Comparison of ENCODE assay signal across 12 cellular contexts in the genomic region with DNA sequence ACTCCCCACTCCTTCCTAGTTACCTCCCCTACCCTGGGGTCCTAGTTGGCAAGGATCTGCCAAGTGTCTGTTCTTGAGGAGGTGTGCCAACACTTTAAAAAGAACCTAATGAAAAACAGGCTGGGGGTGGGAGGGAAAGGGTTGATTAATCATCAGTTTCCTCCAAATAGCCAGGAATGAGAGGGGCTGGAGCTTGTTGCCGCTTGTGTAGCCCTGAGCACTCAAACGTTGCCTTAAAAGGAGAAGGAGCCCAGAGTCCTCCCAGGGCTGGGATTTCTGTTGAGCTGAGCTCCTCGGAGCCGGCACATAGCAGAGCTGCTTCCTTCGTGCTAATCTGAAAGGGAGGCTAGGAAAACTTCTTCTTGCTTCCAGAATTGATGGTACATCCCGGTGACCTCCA. TPM values are rescaled to one million over a fixed set of nuclear protein-coding genes. Genes with fewer than 3 reads are reported as not detected.
A peak's percentile ranks its signal among the peaks of the same experiment; 100 is the strongest.
DNase-seq lines count a peak whose midpoint lies in the region; ATAC-seq, FAIRE-seq and TF ChIP-seq lines count a peak whose summit lies in the region.
"Had no signal": no experiment of that assay in that cellular context is flagged by ENCODE, and none has a peak within 500 bp of the region (broad histone marks: within the 10 kb centered on the region; RNA-seq: fewer than 3 reads in every experiment).

No MANE protein-coding gene starts in this region.

- peaks cover 8% of the 10 kb centered on the region for H3K36me3 Mint-ChIP-seq in nephron (ENCODE audit: low read depth)
- H3K36me3 Mint-ChIP-seq in activated T-helper 17 cell treated with anti-CD3 and anti-CD28 coated beads, Interleukin-2, amount 50 U/mL, for 72 hours (ENCODE audit: low read depth) = no peaks in the 10 kb centered on the region

- H3K9me3 Mint-ChIP-seq in nephron = no peaks in the 10 kb centered on the region
- H3K9me3 Mint-ChIP-seq in activated T-helper 17 cell treated with anti-CD3 and anti-CD28 coated beads, Interleukin-2, amount 50 U/mL, for 72 hours = no peaks in the 10 kb centered on the region

- H3K27ac ChIP-seq in aorta (ENCODE audit: low read depth in 1 of 2, low read length in 2 of 2) = peak overlapping the region; percentile 98 to 100
- H3K27ac ChIP-seq: 22Rv1 had no signal

- H3K4me3 Mint-ChIP-seq in nephron = no peak overlapping the region
- H3K4me3 Mint-ChIP-seq in activated T-helper 17 cell treated with anti-CD3 and anti-CD28 coated beads, Interleukin-2, amount 50 U/mL, for 72 hours = no peak overlapping the region

- FAIRE-seq in HTR-8/SVneo (lab: Jason Lieb, UNC) = no peak

- H3K4me3 ChIP-seq in aorta (ENCODE audit: low read length in 2 of 2) = no peak overlapping the region

- no peaks in the 10 kb centered on the region for H3K9me3 ChIP-seq in aorta (ENCODE audit: control insufficient read depth, low read length)

- peaks cover 0 to 10% of the 10 kb centered on the region in 2 donors for H3K36me3 ChIP-seq in aorta (ENCODE audit: control insufficient read depth in 1 of 2, insufficient read depth in 2 of 2, low read length in 1 of 2)

- peaks cover 6 to 7% of the 10 kb centered on the region in 2 donors for H3K4me1 ChIP-seq in aorta (ENCODE audit: control insufficient read depth in 1 of 2, insufficient read depth in 2 of 2, low read length in 2 of 2)

- no peaks in the 10 kb centered on the region for H3K27me3 ChIP-seq in aorta (ENCODE audit: control insufficient read depth in 1 of 2, insufficient read depth in 2 of 2, low read length in 1 of 2)

- TF ChIP-seq CTCF in nephron (IDR thresholded peaks at IDR 0.05; ENCODE audit: unreplicated experiment in 3 of 3) = no peak

- WGBS in aorta, 2 donors = 0 to 3% methylated on average over 6 of the region's 6 CpGs

- DNase-seq in Right ventricle myocardium inferior (ENCODE audit: missing footprints) (no peak), cardiac septum (ENCODE audit: low spot score) (no peak), fibroblast of the conjunctiva (ENCODE audit: low read depth) (peak; percentile 92), aorta (peak; percentile 84 to 86), HTR-8/SVneo (ENCODE audit: insufficient read length, low spot score) (no peak)
- DNase-seq: activated CD4-positive, alpha-beta T cell treated with anti-CD3 and anti-CD28 coated beads, Interleukin-2, amount 50 U/mL, for 48 hours; effector CD4-positive, alpha-beta T cell; substantia nigra had no signal

- peaks cover 10% of the 10 kb centered on the region for H3K27me3 Mint-ChIP-seq in nephron (ENCODE audit: low read depth)
- H3K27me3 Mint-ChIP-seq in activated T-helper 17 cell treated with anti-CD3 and anti-CD28 coated beads, Interleukin-2, amount 50 U/mL, for 72 hours = peaks cover 7% of the 10 kb centered on the region

- peaks cover 32% of the 10 kb centered on the region for H3K4me1 Mint-ChIP-seq in nephron
- no peaks in the 10 kb centered on the region for H3K4me1 Mint-ChIP-seq in activated T-helper 17 cell treated with anti-CD3 and anti-CD28 coated beads, Interleukin-2, amount 50 U/mL, for 72 hours

- ATAC-seq in Right ventricle myocardium inferior (peak; percentile 61), aorta (ENCODE audit: low FRiP score) (peak; percentile 83), HG02798 (IDR thresholded peaks at IDR 0.05; ENCODE audit: poor library complexity, unreplicated experiment) (no peak)
- no peak for ATAC-seq in activated T-helper 17 cell treated with anti-CD3 and anti-CD28 coated beads, Interleukin-2, amount 50 U/mL, for 72 hours (replicated peaks)

- intact Hi-C loops in Right ventricle myocardium inferior (cut with DNase I) = no loop called here
- intact Hi-C loops in cardiac septum (cut with DNase I) = no loop called here
- intact Hi-C loops in aorta (cut with DNase I) = loop anchor here in 1 of 2 donors (2.0 kb wide), 1 partner anchor 42 kb away; a partner anchor contains a TSS

- H3K27ac Mint-ChIP-seq in nephron = peak overlapping the region; percentile 72 to 96 (median 96)
- no peak overlapping the region for H3K27ac Mint-ChIP-seq in activated T-helper 17 cell treated with anti-CD3 and anti-CD28 coated beads, Interleukin-2, amount 50 U/mL, for 72 hours

RNA-seq across cellular contexts. Expression of a gene that starts 15.9 kb away (rescaled TPM):
- total RNA-seq in Right ventricle myocardium inferior (159 TPM), cardiac septum (123 TPM), aorta (10 to 100 TPM; 30.6 to 39.9 TPM)
- 10 to 100 TPM; 76.1 to 93.1 TPM for polyA plus RNA-seq in aorta
- total RNA-seq in activated T-helper 17 cell treated with anti-CD3 and anti-CD28 coated beads, Interleukin-2, amount 50 U/mL, for 72 hours = 1 to 10 TPM in 1 of 2 donors, under 1 TPM in 1; 0.69 to 1.6 TPM

RNA-seq across cellular contexts. Expression of a gene that starts 41.8 kb away (rescaled TPM):
- total RNA-seq in Right ventricle myocardium inferior = 10.8 TPM
- total RNA-seq in cardiac septum = 9.6 TPM
- total RNA-seq in aorta = 100 to 1,000 TPM; 347 to 469 TPM
- polyA plus RNA-seq in aorta = 100 to 1,000 TPM; 368 to 601 TPM
- total RNA-seq in activated T-helper 17 cell treated with anti-CD3 and anti-CD28 coated beads, Interleukin-2, amount 50 U/mL, for 72 hours = not detected

RNA-seq across cellular contexts. Expression of a gene that starts 50.7 kb away (rescaled TPM):
- 83.6 TPM for total RNA-seq in Right ventricle myocardium inferior
- 79.1 TPM for total RNA-seq in cardiac septum
- 10 to 100 TPM; 29.2 to 48.8 TPM for total RNA-seq in aorta
- 10 to 100 TPM; 34.4 to 77.4 TPM for polyA plus RNA-seq in aorta
- 10 to 100 TPM; 40.5 to 93.4 TPM for total RNA-seq in activated T-helper 17 cell treated with anti-CD3 and anti-CD28 coated beads, Interleukin-2, amount 50 U/mL, for 72 hours

Comparison
In these comparisons a context has a peak if more than half of its experiments do, and no peak if none do; other contexts are left out.
1. ATAC-seq: peak in Right ventricle myocardium inferior (single experiment) and aorta (single experiment); none in HG02798 (single experiment) and activated T-helper 17 cell treated with anti-CD3 and anti-CD28 coated beads, Interleukin-2, amount 50 U/mL, for 72 hours (single experiment).
2. DNase-seq: peak in fibroblast of the conjunctiva (single experiment) and aorta (2 of 2); none in Right ventricle myocardium inferior (single experiment), cardiac septum (single experiment) and HTR-8/SVneo (single experiment).
3. RNA of a gene that starts 15.9 kb away (total RNA-seq): 159 TPM in Right ventricle myocardium inferior (single experiment), 123 TPM in cardiac septum (single experiment) and 30.6 to 39.9 TPM in aorta; 0.69 to 1.6 TPM in activated T-helper 17 cell treated with anti-CD3 and anti-CD28 coated beads, Interleukin-2, amount 50 U/mL, for 72 hours; every median in the first group is over 10 times any median in the second.
4. RNA of a gene that starts 41.8 kb away (total RNA-seq): 347 to 469 TPM in aorta; 10.8 TPM in Right ventricle myocardium inferior (single experiment), 9.6 TPM in cardiac septum (single experiment) and not detected in activated T-helper 17 cell treated with anti-CD3 and anti-CD28 coated beads, Interleukin-2, amount 50 U/mL, for 72 hours; every median in the first group is over 10 times any median in the second.